1 cellular context compared by ENCODE assay signal in genomic region chr6:41318648-41319565, GRCh38.
TF ChIP-seq lines count a peak whose summit lies in the region.

No MANE protein-coding gene starts in this region.

TF ChIP-seq in HepG2, 621 proteins besides CTCF, POLR2A, EP300 and RAD21 (continued from another document and continues in another):
- TF ChIP-seq, protein P1, sequence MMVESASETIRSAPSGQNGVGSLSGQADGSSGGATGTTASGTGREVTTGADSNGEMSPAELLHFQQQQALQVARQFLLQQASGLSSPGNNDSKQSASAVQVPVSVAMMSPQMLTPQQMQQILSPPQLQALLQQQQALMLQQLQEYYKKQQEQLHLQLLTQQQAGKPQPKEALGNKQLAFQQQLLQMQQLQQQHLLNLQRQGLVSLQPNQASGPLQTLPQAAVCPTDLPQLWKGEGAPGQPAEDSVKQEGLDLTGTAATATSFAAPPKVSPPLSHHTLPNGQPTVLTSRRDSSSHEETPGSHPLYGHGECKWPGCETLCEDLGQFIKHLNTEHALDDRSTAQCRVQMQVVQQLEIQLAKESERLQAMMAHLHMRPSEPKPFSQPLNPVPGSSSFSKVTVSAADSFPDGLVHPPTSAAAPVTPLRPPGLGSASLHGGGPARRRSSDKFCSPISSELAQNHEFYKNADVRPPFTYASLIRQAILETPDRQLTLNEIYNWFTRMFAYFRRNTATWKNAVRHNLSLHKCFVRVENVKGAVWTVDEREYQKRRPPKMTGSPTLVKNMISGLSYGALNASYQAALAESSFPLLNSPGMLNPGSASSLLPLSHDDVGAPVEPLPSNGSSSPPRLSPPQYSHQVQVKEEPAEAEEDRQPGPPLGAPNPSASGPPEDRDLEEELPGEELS (CRISPR knock-in tag; IDR thresholded peaks at IDR 0.05): 0 out of 2 replicates have a peak, but pooled peaks have one; percentile 34
- peak; percentile 75 for TF ChIP-seq BHLHE40 (IDR thresholded peaks at IDR 0.05; ENCODE audit: low read length)
- no peak for TF ChIP-seq TBX3 (IDR thresholded peaks at IDR 0.05; ENCODE audit: borderline replicate concordance)
- no peak for TF ChIP-seq ATF4 (CRISPR knock-in tag; IDR thresholded peaks at IDR 0.05)
- peak; percentile 52 for TF ChIP-seq YEATS4 (CRISPR knock-in tag; IDR thresholded peaks at IDR 0.05; ENCODE audit: borderline replicate concordance)
- 0 out of 2 replicates have a peak, but pooled peaks have one; percentile 11 for TF ChIP-seq FOXA3 (CRISPR knock-in tag; IDR thresholded peaks at IDR 0.05)
- peak; percentile 80; the same call in 1 of the 2 replicates for TF ChIP-seq KDM4B (CRISPR knock-in tag; IDR thresholded peaks at IDR 0.05)
- peak; percentile 78 for TF ChIP-seq IRF2 (CRISPR knock-in tag; IDR thresholded peaks at IDR 0.05)
- TF ChIP-seq ZSCAN12 (CRISPR knock-in tag; IDR thresholded peaks at IDR 0.05): no peak
- TF ChIP-seq FUBP1 (CRISPR knock-in tag; IDR thresholded peaks at IDR 0.05; ENCODE audit: borderline replicate concordance): 0 out of 2 replicates have a peak, but pooled peaks have one; percentile 59
- no peak for TF ChIP-seq MNT (IDR thresholded peaks at IDR 0.05)
- 0 out of 2 replicates have a peak, but pooled peaks have one; percentile 22 for TF ChIP-seq ZNF724P (CRISPR knock-in tag; IDR thresholded peaks at IDR 0.05; ENCODE audit: borderline replicate concordance)
- peak; percentile 32; the same call in 1 of the 2 replicates for TF ChIP-seq NKX3-1 (CRISPR knock-in tag; IDR thresholded peaks at IDR 0.05)
- TF ChIP-seq, protein P2, sequence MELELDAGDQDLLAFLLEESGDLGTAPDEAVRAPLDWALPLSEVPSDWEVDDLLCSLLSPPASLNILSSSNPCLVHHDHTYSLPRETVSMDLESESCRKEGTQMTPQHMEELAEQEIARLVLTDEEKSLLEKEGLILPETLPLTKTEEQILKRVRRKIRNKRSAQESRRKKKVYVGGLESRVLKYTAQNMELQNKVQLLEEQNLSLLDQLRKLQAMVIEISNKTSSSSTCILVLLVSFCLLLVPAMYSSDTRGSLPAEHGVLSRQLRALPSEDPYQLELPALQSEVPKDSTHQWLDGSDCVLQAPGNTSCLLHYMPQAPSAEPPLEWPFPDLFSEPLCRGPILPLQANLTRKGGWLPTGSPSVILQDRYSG (CRISPR knock-in tag; IDR thresholded peaks at IDR 0.05): no peak
- peak; percentile 82 for TF ChIP-seq CBX1 (IDR thresholded peaks at IDR 0.05; ENCODE audit: low read depth)
- TF ChIP-seq PHF20 (CRISPR knock-in tag; IDR thresholded peaks at IDR 0.05): no peak
- TF ChIP-seq ETV5 (CRISPR knock-in tag; IDR thresholded peaks at IDR 0.05; ENCODE audit: borderline replicate concordance): peak; percentile 47; the same call in 1 of the 2 replicates
- TF ChIP-seq, protein P3, sequence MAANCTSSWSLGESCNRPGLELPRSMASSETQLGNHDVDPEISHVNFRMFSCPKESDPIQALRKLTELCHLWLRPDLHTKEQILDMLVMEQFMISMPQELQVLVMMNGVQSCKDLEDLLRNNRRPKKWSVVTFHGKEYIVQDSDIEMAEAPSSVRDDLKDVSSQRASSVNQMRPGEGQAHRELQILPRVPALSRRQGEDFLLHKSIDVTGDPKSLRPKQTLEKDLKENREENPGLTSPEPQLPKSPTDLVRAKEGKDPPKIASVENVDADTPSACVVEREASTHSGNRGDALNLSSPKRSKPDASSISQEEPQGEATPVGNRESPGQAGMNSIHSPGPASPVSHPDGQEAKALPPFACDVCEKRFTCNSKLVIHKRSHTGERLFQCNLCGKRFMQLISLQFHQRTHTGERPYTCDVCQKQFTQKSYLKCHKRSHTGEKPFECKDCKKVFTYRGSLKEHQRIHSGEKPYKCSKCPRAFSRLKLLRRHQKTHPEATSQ (CRISPR knock-in tag; IDR thresholded peaks at IDR 0.05; ENCODE audit: borderline replicate concordance): 0 out of 2 replicates have a peak, but pooled peaks have one; percentile 4
- peak; percentile 22; the same call in 1 of the 2 replicates for TF ChIP-seq MIER2 (CRISPR knock-in tag; IDR thresholded peaks at IDR 0.05)
- 0 out of 2 replicates have a peak, but pooled peaks have one; percentile 13 for TF ChIP-seq ZNF12 (CRISPR knock-in tag; IDR thresholded peaks at IDR 0.05)
- peak; percentile 48; the same call in 1 of the 2 replicates for TF ChIP-seq TARDBP (CRISPR knock-in tag; IDR thresholded peaks at IDR 0.05)
- TF ChIP-seq ZNF616 (CRISPR knock-in tag; IDR thresholded peaks at IDR 0.05; ENCODE audit: low read depth): no peak
- 0 out of 2 replicates have a peak, but pooled peaks have one; percentile 15 for TF ChIP-seq ZKSCAN1 (IDR thresholded peaks at IDR 0.05; ENCODE audit: low read length)
- TF ChIP-seq ZGPAT (CRISPR knock-in tag; IDR thresholded peaks at IDR 0.05): peak; percentile 63; the same call in 1 of the 2 replicates
- TF ChIP-seq SOX5 (CRISPR knock-in tag; IDR thresholded peaks at IDR 0.05; ENCODE audit: borderline replicate concordance): peak; percentile 59; the same call in 1 of the 2 replicates
- TF ChIP-seq ZSCAN20 (CRISPR knock-in tag; IDR thresholded peaks at IDR 0.05; ENCODE audit: borderline replicate concordance): no peak
- TF ChIP-seq ZNF891 (CRISPR knock-in tag; IDR thresholded peaks at IDR 0.05): peak; percentile 52; the same call in 1 of the 2 replicates
- TF ChIP-seq MTF1 (CRISPR knock-in tag; IDR thresholded peaks at IDR 0.05): no peak
- peak; percentile 82; the same call in 1 of the 2 replicates for TF ChIP-seq ZNF788 (CRISPR knock-in tag; IDR thresholded peaks at IDR 0.05; ENCODE audit: borderline replicate concordance)
- TF ChIP-seq, protein P4, sequence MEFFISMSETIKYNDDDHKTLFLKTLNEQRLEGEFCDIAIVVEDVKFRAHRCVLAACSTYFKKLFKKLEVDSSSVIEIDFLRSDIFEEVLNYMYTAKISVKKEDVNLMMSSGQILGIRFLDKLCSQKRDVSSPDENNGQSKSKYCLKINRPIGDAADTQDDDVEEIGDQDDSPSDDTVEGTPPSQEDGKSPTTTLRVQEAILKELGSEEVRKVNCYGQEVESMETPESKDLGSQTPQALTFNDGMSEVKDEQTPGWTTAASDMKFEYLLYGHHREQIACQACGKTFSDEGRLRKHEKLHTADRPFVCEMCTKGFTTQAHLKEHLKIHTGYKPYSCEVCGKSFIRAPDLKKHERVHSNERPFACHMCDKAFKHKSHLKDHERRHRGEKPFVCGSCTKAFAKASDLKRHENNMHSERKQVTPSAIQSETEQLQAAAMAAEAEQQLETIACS (CRISPR knock-in tag; IDR thresholded peaks at IDR 0.05): peak; percentile 79
- TF ChIP-seq MED1 (CRISPR knock-in tag; IDR thresholded peaks at IDR 0.05): 0 out of 2 replicates have a peak, but pooled peaks have one; percentile 21
- TF ChIP-seq, protein P5, sequence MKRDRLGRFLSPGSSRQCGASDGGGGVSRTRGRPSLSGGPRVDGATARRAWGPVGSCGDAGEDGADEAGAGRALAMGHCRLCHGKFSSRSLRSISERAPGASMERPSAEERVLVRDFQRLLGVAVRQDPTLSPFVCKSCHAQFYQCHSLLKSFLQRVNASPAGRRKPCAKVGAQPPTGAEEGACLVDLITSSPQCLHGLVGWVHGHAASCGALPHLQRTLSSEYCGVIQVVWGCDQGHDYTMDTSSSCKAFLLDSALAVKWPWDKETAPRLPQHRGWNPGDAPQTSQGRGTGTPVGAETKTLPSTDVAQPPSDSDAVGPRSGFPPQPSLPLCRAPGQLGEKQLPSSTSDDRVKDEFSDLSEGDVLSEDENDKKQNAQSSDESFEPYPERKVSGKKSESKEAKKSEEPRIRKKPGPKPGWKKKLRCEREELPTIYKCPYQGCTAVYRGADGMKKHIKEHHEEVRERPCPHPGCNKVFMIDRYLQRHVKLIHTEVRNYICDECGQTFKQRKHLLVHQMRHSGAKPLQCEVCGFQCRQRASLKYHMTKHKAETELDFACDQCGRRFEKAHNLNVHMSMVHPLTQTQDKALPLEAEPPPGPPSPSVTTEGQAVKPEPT (CRISPR knock-in tag; IDR thresholded peaks at IDR 0.05; ENCODE audit: low read depth): peak; percentile 69; the same call in 1 of the 2 replicates
- TF ChIP-seq REPIN1 (CRISPR knock-in tag; IDR thresholded peaks at IDR 0.05; ENCODE audit: borderline replicate concordance, low read depth): peak; percentile 100
- peak; percentile 74; the same call in 1 of the 2 replicates for TF ChIP-seq ZMYM3 (CRISPR knock-in tag; IDR thresholded peaks at IDR 0.05)
- 0 out of 2 replicates have a peak, but pooled peaks have one; percentile 54 for TF ChIP-seq HBP1 (CRISPR knock-in tag; IDR thresholded peaks at IDR 0.05; ENCODE audit: low read depth)
- 0 out of 2 replicates have a peak, but pooled peaks have one; percentile 39 for TF ChIP-seq ZNF619 (CRISPR knock-in tag; IDR thresholded peaks at IDR 0.05)
- TF ChIP-seq ZNF598 (CRISPR knock-in tag; IDR thresholded peaks at IDR 0.05; ENCODE audit: borderline replicate concordance): peak; percentile 52; the same call in 1 of the 2 replicates
- no peak for TF ChIP-seq ZKSCAN5 (CRISPR knock-in tag; IDR thresholded peaks at IDR 0.05)
- TF ChIP-seq FOXA1 (IDR thresholded peaks at IDR 0.05): no peak
- peak; percentile 59; the same call in 1 of the 2 replicates for TF ChIP-seq FOXA1 (CRISPR knock-in tag; IDR thresholded peaks at IDR 0.05)
- TF ChIP-seq ZNF761 (CRISPR knock-in tag; conservative IDR thresholded peaks at IDR 0.05): 0 out of 2 replicates have a peak, but pooled peaks have one; percentile 75
- peak; percentile 55; the same call in 1 of the 2 replicates for TF ChIP-seq ZNF335 (CRISPR knock-in tag; IDR thresholded peaks at IDR 0.05)
- peak; percentile 32; the same call in 1 of the 2 replicates for TF ChIP-seq SKIL (CRISPR knock-in tag; IDR thresholded peaks at IDR 0.05; ENCODE audit: borderline replicate concordance)
- 0 out of 2 replicates have a peak, but pooled peaks have one; percentile 43 for TF ChIP-seq REL (CRISPR knock-in tag; conservative IDR thresholded peaks at IDR 0.05)
- TF ChIP-seq SAP130 (CRISPR knock-in tag; IDR thresholded peaks at IDR 0.05; ENCODE audit: low read depth): peak; percentile 39
- TF ChIP-seq ZNF138 (CRISPR knock-in tag; IDR thresholded peaks at IDR 0.05; ENCODE audit: low read depth): 0 out of 2 replicates have a peak, but pooled peaks have one; percentile 26
